32 cellular contexts compared by ENCODE assay signal in genomic region chr16:88506723-88507122, GRCh38.
"Had no signal": no experiment of that assay in that cellular context is flagged by ENCODE, and none has a peak within 500 bp of the region (broad histone marks: within the 10 kb centered on the region; RNA-seq: fewer than 3 reads in every experiment).

No MANE protein-coding gene starts in this region.

- H3K4me1 Mint-ChIP-seq: activated CD8-positive, alpha-beta memory T cell treated with anti-CD3 and anti-CD28 coated beads, Interleukin-2, amount 10 ng/mL, durations not matched to agents 7 days and 5 days; activated naive CD4-positive, alpha-beta T cell treated with anti-CD3 and anti-CD28 coated beads, Interleukin-2, amount 10 ng/mL, durations not matched to agents 7 days and 5 days had no signal

- H3K27me3 Mint-ChIP-seq: activated CD4-positive, alpha-beta memory T cell treated with anti-CD3 and anti-CD28 coated beads, Interleukin-2, amount 10 ng/mL, durations not matched to agents 7 days and 5 days; activated CD8-positive, alpha-beta memory T cell treated with anti-CD3 and anti-CD28 coated beads, Interleukin-2, amount 10 ng/mL, durations not matched to agents 7 days and 5 days; activated naive CD4-positive, alpha-beta T cell treated with anti-CD3 and anti-CD28 coated beads, Interleukin-2, amount 10 ng/mL, durations not matched to agents 7 days and 5 days; activated naive CD8-positive, alpha-beta T cell; activated naive CD8-positive, alpha-beta T cell treated with anti-CD3 and anti-CD28 coated beads, Interleukin-2, amount 50 U/mL, for 24 hours; T-cell had no signal

- H3K4me2 ChIP-seq: KMS-11 had no signal

- H3K4me3 Mint-ChIP-seq: activated CD4-positive, alpha-beta memory T cell treated with anti-CD3 and anti-CD28 coated beads, Interleukin-2, amount 10 ng/mL, durations not matched to agents 7 days and 5 days; activated CD8-positive, alpha-beta memory T cell treated with anti-CD3 and anti-CD28 coated beads, Interleukin-2, amount 10 ng/mL, durations not matched to agents 7 days and 5 days; activated naive CD4-positive, alpha-beta T cell treated with anti-CD3 and anti-CD28 coated beads, Interleukin-2, amount 10 ng/mL, durations not matched to agents 7 days and 5 days; activated naive CD8-positive, alpha-beta T cell; activated naive CD8-positive, alpha-beta T cell treated with anti-CD3 and anti-CD28 coated beads, Interleukin-2, amount 50 U/mL, for 24 hours; T-cell had no signal

- H3K9me3 Mint-ChIP-seq: activated CD4-positive, alpha-beta memory T cell treated with anti-CD3 and anti-CD28 coated beads, Interleukin-2, amount 10 ng/mL, durations not matched to agents 7 days and 5 days; activated naive CD4-positive, alpha-beta T cell treated with anti-CD3 and anti-CD28 coated beads, Interleukin-2, amount 10 ng/mL, durations not matched to agents 7 days and 5 days; activated naive CD8-positive, alpha-beta T cell treated with anti-CD3 and anti-CD28 coated beads, Interleukin-2, amount 50 U/mL, for 24 hours; T-cell had no signal

- H3K27me3 ChIP-seq: brain microvascular endothelial cell had no signal

- ATAC-seq: activated CD8-positive, alpha-beta memory T cell treated with anti-CD3 and anti-CD28 coated beads, Interleukin-2, amount 10 ng/mL, durations not matched to agents 7 days and 5 days; activated naive CD8-positive, alpha-beta T cell treated with anti-CD3 and anti-CD28 coated beads, Interleukin-2, amount 50 U/mL, for 24 hours; Panc1; SK-N-SH treated with all-trans-retinoic acid at 6 μM for 48 hours; T-cell had no signal

- H3K27ac ChIP-seq: brain microvascular endothelial cell, KMS-11, WERI-Rb-1 had no signal

- H3K27ac Mint-ChIP-seq: activated CD4-positive, alpha-beta memory T cell treated with anti-CD3 and anti-CD28 coated beads, Interleukin-2, amount 10 ng/mL, durations not matched to agents 7 days and 5 days; activated CD8-positive, alpha-beta memory T cell treated with anti-CD3 and anti-CD28 coated beads, Interleukin-2, amount 10 ng/mL, durations not matched to agents 7 days and 5 days; activated naive CD4-positive, alpha-beta T cell treated with anti-CD3 and anti-CD28 coated beads, Interleukin-2, amount 10 ng/mL, durations not matched to agents 7 days and 5 days; activated naive CD8-positive, alpha-beta T cell; activated naive CD8-positive, alpha-beta T cell treated with anti-CD3 and anti-CD28 coated beads, Interleukin-2, amount 50 U/mL, for 24 hours; T-cell had no signal

- H3K36me3 Mint-ChIP-seq: activated CD8-positive, alpha-beta memory T cell treated with anti-CD3 and anti-CD28 coated beads, Interleukin-2, amount 10 ng/mL, durations not matched to agents 7 days and 5 days; activated naive CD4-positive, alpha-beta T cell treated with anti-CD3 and anti-CD28 coated beads, Interleukin-2, amount 10 ng/mL, durations not matched to agents 7 days and 5 days; activated naive CD8-positive, alpha-beta T cell; T-cell had no signal

- DNase-seq: activated CD4-positive, alpha-beta memory T cell treated with anti-CD3 and anti-CD28 coated beads, Interleukin-2, amount 10 ng/mL, durations not matched to agents 7 days and 5 days; activated CD4-positive, alpha-beta T cell treated with anti-CD3 and anti-CD28 coated beads for 1 hour; activated CD4-positive, alpha-beta T cell treated with anti-CD3 and anti-CD28 coated beads for 48 hours; activated CD4-positive, CD25-positive, alpha-beta regulatory T cell; activated CD8-positive, alpha-beta memory T cell treated with anti-CD3 and anti-CD28 coated beads for 24 hours; activated CD8-positive, alpha-beta memory T cell treated with anti-CD3 and anti-CD28 coated beads, Interleukin-2, amount 10 ng/mL, durations not matched to agents 7 days and 5 days; activated CD8-positive, alpha-beta memory T cell treated with anti-CD3 and anti-CD28 coated beads, Interleukin-2, amount 50 U/mL, for 48 hours; activated effector memory CD4-positive, alpha-beta T cell treated with Interleukin-2 at 50 U/mL for 16 hours; activated naive CD4-positive, alpha-beta T cell treated with anti-CD3 and anti-CD28 coated beads, Interleukin-2, amount 10 ng/mL, durations not matched to agents 7 days and 5 days; activated naive CD8-positive, alpha-beta T cell treated with anti-CD3 and anti-CD28 coated beads, Interleukin-2, amount 50 U/mL, for 24 hours; activated T-cell treated with anti-CD3 and anti-CD28 coated beads, Interleukin-2, amount 50 U/mL, for 48 hours; anterior cingulate cortex; brain microvascular endothelial cell; central memory CD4-positive, alpha-beta T cell; MM.1S; MV-4-11; NCI-H1092; NCI-H1436 treated with DMSO at 0.1 percent for 48 hours; NCI-H1694 treated with DMSO at 0.1 percent for 48 hours; NCI-H2029; NCI-H345; NCI-H524 treated with DMSO at 0.1 percent for 48 hours; RPMI8226; SHP77 treated with DMSO at 0.1 percent for 48 hours; T-cell; T-helper 2 cell; T-helper 9 cell; WERI-Rb-1 had no signal

- H3K36me3 ChIP-seq: brain microvascular endothelial cell, WERI-Rb-1 had no signal
